In the genomic region with DNA sequence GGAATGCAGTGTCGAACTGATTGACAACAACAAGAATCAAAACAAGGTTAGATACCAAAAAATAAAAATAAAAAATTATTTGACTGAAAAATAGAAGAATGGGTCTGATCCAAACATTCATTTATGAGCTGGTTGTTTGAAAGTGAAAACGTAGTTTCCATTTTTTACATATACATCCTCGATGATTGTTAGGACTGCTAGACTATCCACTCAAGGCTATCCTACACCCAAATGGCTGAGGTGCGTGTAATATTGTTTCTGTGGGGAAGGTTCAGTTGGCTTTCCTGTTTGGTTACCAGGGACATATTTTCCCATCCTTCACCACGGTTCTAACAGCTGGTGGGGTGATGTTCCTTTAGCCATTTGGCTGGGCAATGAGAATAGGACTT, we compare ENCODE assay signal across 8 cellular contexts.
DNase-seq lines count a peak whose midpoint lies in the region; ATAC-seq, FAIRE-seq and TF ChIP-seq lines count a peak whose summit lies in the region.

No MANE protein-coding gene starts in this region.

- no peak for TF ChIP-seq POLR2A in GM12892 (IDR thresholded peaks at IDR 0.05; ENCODE audit: low read depth, low read length)

- 73 to 77% methylated on average over 5 of the region's 5 CpGs for WGBS in pancreas, 2 donors

- no peaks in the 10 kb centered on the region for H3K27me3 Mint-ChIP-seq in activated T-cell treated with anti-CD3 and anti-CD28 coated beads, Interleukin-2, amount 50 U/mL, for 24 hours

- H3K36me3 ChIP-seq in colonic mucosa (no peaks in the 10 kb centered on the region), subcutaneous abdominal adipose tissue (ENCODE audit: control insufficient read depth in 5 of 5, insufficient read depth in 5 of 5, low read length in 5 of 5) (no peaks in the 10 kb centered on the region), pancreas (no peaks in the 10 kb centered on the region)

- no peaks in the 10 kb centered on the region for H3K9me3 ChIP-seq in colonic mucosa
- H3K9me3 ChIP-seq in subcutaneous abdominal adipose tissue (ENCODE audit: control insufficient read depth in 5 of 5, low read length in 5 of 5) = peaks cover 0 to 12% (median 4%) of the 10 kb centered on the region in 5 donors
- H3K9me3 ChIP-seq in pancreas = no peaks in the 10 kb centered on the region

- peaks cover 41% of the 10 kb centered on the region for H3K4me1 Mint-ChIP-seq in activated T-cell treated with anti-CD3 and anti-CD28 coated beads, Interleukin-2, amount 50 U/mL, for 24 hours (ENCODE audit: low read depth)

- H3K9me3 Mint-ChIP-seq in activated T-cell treated with anti-CD3 and anti-CD28 coated beads, Interleukin-2, amount 50 U/mL, for 24 hours = peaks cover 30% of the 10 kb centered on the region

- peak overlapping the region; percentile 73 for H3K4me3 Mint-ChIP-seq in activated T-cell treated with anti-CD3 and anti-CD28 coated beads, Interleukin-2, amount 50 U/mL, for 24 hours

- H3K4me1 ChIP-seq in colonic mucosa (no peaks in the 10 kb centered on the region), subcutaneous abdominal adipose tissue (ENCODE audit: control insufficient read depth in 5 of 5, insufficient read depth in 5 of 5, low read length in 5 of 5) (peaks cover 4 to 26% (median 7%) of the 10 kb centered on the region in 5 donors), pancreas (peaks cover 7 to 22% (median 16%) of the 10 kb centered on the region in 3 donors)

- FAIRE-seq in pancreas (lab: Jason Lieb, UNC) (no peak), GM12892 (lab: Jason Lieb, UNC) (no peak)

- DNase-seq in activated T-cell treated with anti-CD3 and anti-CD28 coated beads, Interleukin-2, amount 50 U/mL, for 24 hours = no peak
- no peak for DNase-seq in activated T-cell treated with anti-CD3 and anti-CD28 coated beads for 4 hours
- no peak for DNase-seq in colonic mucosa
- no peak for DNase-seq in activated effector memory CD4-positive, alpha-beta T cell treated with anti-CD3 and anti-CD28 coated beads, Interleukin-2, amount 50 U/mL, for 16 hours
- no peak for DNase-seq in pancreas
- no peak for DNase-seq in GM12892 (ENCODE audit: insufficient read length)

- H3K27ac Mint-ChIP-seq in activated T-cell treated with anti-CD3 and anti-CD28 coated beads, Interleukin-2, amount 50 U/mL, for 24 hours = peak overlapping the region; percentile 85

- no peak overlapping the region for H3K4me3 ChIP-seq in colonic mucosa
- H3K4me3 ChIP-seq in subcutaneous abdominal adipose tissue (ENCODE audit: low read depth in 1 of 5, low read length in 5 of 5) = peak overlapping the region in 4 of 5 donors; percentile 33 to 51 (median 42)
- no peak overlapping the region for H3K4me3 ChIP-seq in pancreas

- TF ChIP-seq CTCF in colonic mucosa (IDR thresholded peaks at IDR 0.05) (no peak), pancreas (IDR thresholded peaks at IDR 0.05) (no peak)

- H3K9ac ChIP-seq in colonic mucosa (ENCODE audit: low read depth in 2 of 2, low read length in 2 of 2) (no peak overlapping the region), subcutaneous abdominal adipose tissue (ENCODE audit: low read length in 5 of 5) (no peak overlapping the region)

- intact Hi-C loops in colonic mucosa (cut with DNase I) = no loop called here
- intact Hi-C loops in pancreas (cut with DNase I) = no loop called here

- H3K36me3 Mint-ChIP-seq in activated T-cell treated with anti-CD3 and anti-CD28 coated beads, Interleukin-2, amount 50 U/mL, for 24 hours (ENCODE audit: low read depth) = peaks cover 18% of the 10 kb centered on the region

- ATAC-seq in HG03378 (IDR thresholded peaks at IDR 0.05; ENCODE audit: unreplicated experiment) (peak; percentile 18), pancreas (no peak)

- H3K27ac ChIP-seq in colonic mucosa (peak overlapping the region; percentile 58), subcutaneous abdominal adipose tissue (ENCODE audit: low read depth, low read length) (peak overlapping the region; percentile 65), pancreas (peak overlapping the region in 2 of 4 donors; percentile 50 to 76)

- no peaks in the 10 kb centered on the region for H3K27me3 ChIP-seq in colonic mucosa
- peaks cover 0 to 5% (median 0%) of the 10 kb centered on the region in 5 donors for H3K27me3 ChIP-seq in subcutaneous abdominal adipose tissue (ENCODE audit: control insufficient read depth in 5 of 5, insufficient read depth in 4 of 5, low read length in 5 of 5)
- no peaks in the 10 kb centered on the region for H3K27me3 ChIP-seq in pancreas

Comparison
In these comparisons a context has a peak if more than half of its experiments do, and no peak if none do; other contexts are left out.
1. H3K4me3 ChIP-seq: peak in subcutaneous abdominal adipose tissue (4 of 5); none in colonic mucosa (single experiment) and pancreas (0 of 4).